In genomic region chr11:120024046-120024445, GRCh38 we compare ENCODE assay signal across 2 cellular contexts.
TF ChIP-seq lines count a peak whose summit lies in the region.

No MANE protein-coding gene starts in this region.

TF ChIP-seq in HCT116, 20 proteins besides CTCF, POLR2A, EP300 and RAD21 (continued from another document):
- TF ChIP-seq SP1 (IDR thresholded peaks at IDR 0.05; ENCODE audit: low read depth) (no peak), CEBPB (IDR thresholded peaks at IDR 0.05; ENCODE audit: low read depth) (no peak), ZNF274 (IDR thresholded peaks at IDR 0.05; ENCODE audit: low read depth, low read length) (no peak), SRF (IDR thresholded peaks at IDR 0.05; ENCODE audit: low read depth) (no peak)

TF ChIP-seq in H1, 55 proteins besides CTCF, POLR2A, EP300 and RAD21 (continued from another document):
- TF ChIP-seq CBX5 (IDR thresholded peaks at IDR 0.05; ENCODE audit: low read depth, low read length) (no peak), BACH1 (IDR thresholded peaks at IDR 0.05; ENCODE audit: low read length) (no peak), USF2 (IDR thresholded peaks at IDR 0.05; ENCODE audit: low read length) (peak; percentile 75), MAFK (IDR thresholded peaks at IDR 0.05; ENCODE audit: low read depth, low read length) (no peak), TEAD4 (IDR thresholded peaks at IDR 0.05; ENCODE audit: low read depth, low read length) (no peak)
